ENCODE assay signal across 17 cellular contexts in genomic region chr14:76391981-76392690, GRCh38. TPM values are rescaled to one million over a fixed set of nuclear protein-coding genes. Genes with fewer than 3 reads are reported as not detected.
DNase-seq lines count a peak whose midpoint lies in the region; ATAC-seq and TF ChIP-seq lines count a peak whose summit lies in the region.
"Had no signal": no experiment of that assay in that cellular context is flagged by ENCODE, and none has a peak within 500 bp of the region (broad histone marks: within the 10 kb centered on the region; RNA-seq: fewer than 3 reads in every experiment).

No MANE protein-coding gene starts in this region.

- POLR2A ChIA-PET in HEK293 (lab: Yijun Ruan, JAX): no interaction called here

- no peak for ATAC-seq in GM21447 (IDR thresholded peaks at IDR 0.05; ENCODE audit: unreplicated experiment)

- H3K36me3 ChIP-seq in HEK293 (ENCODE audit: control insufficient read depth in 2 of 2, insufficient read depth in 1 of 2, low read length in 2 of 2): no peaks in the 10 kb centered on the region

- H3K4me1 ChIP-seq in HEK293 (ENCODE audit: control insufficient read depth, insufficient read depth, low read length): no peaks in the 10 kb centered on the region

- no peak for TF ChIP-seq CTCF in HEK293 (tag by site-specific recombination; IDR thresholded peaks at IDR 0.05)
- no peak for TF ChIP-seq CTCF in epithelial cell of esophagus (IDR thresholded peaks at IDR 0.05; ENCODE audit: insufficient read depth, low read depth, low read length, missing control alignments)
- no peak for TF ChIP-seq CTCF in dorsolateral prefrontal cortex (IDR thresholded peaks at IDR 0.05 in 54 of 56, conservative IDR thresholded peaks at IDR 0.05 in 2 of 56; ENCODE audit: low read depth in 1 of 56, partially characterized antibody in 56 of 56)

- intact Hi-C loops in dorsolateral prefrontal cortex (cut with DNase I): no loop called here

- H3K27me3 ChIP-seq in dorsolateral prefrontal cortex: peaks cover 0 to 8% (median 0%) of the 10 kb centered on the region in 45 donors

- H3K27ac ChIP-seq in HEK293 (ENCODE audit: extremely low read depth, low read depth, low read length) (no peak overlapping the region), dorsolateral prefrontal cortex (no peak overlapping the region)

- H3K9me3 ChIP-seq in HEK293 (ENCODE audit: control insufficient read depth, insufficient read depth, low read depth, low read length): no peaks in the 10 kb centered on the region

- H3K4me3 ChIP-seq in HEK293 (ENCODE audit: low read depth, low read length) (no peak overlapping the region), epithelial cell of esophagus (ENCODE audit: low read length) (no peak overlapping the region), dorsolateral prefrontal cortex (no peak overlapping the region)

- CTCF ChIA-PET in HEK293 (lab: Yijun Ruan, JAX): interaction anchor here (0.9 to 9.1 kb wide), 3 partner anchors 39 to 340 kb away, joined by 3 to 103 read pairs (median 3); no protein-coding TSS in a partner anchor

- DNase-seq in NCI-H2227 treated with DMSO at 0.1 percent for 48 hours (lab: John Stamatoyannopoulos, UW) (peak; percentile 25), epithelial cell of esophagus (ENCODE audit: low read depth) (peak; percentile 56), retina (peak; percentile 31), NCI-H82 treated with DMSO at 0.1 percent for 48 hours (lab: John Stamatoyannopoulos, UW; ENCODE audit: unreplicated experiment) (no peak), dorsolateral prefrontal cortex (no peak)
- DNase-seq: CD8-positive, alpha-beta memory T cell; DMS79; H9; NCI-H1417 treated with DMSO at 0.1 percent for 48 hours; NCI-H1930; NCI-H2171 treated with DMSO at 0.1 percent for 48 hours; NCI-H748 treated with DMSO at 0.1 percent for 48 hours; SHP77 treated with DMSO at 0.1 percent for 48 hours had no signal

TF ChIP-seq in HEK293, 187 proteins besides CTCF, POLR2A, EP300 and RAD21:
- TF ChIP-seq ZNF114 (tag by site-specific recombination; IDR thresholded peaks at IDR 0.05) (no peak), KLF7 (tag by site-specific recombination; IDR thresholded peaks at IDR 0.05; ENCODE audit: borderline replicate concordance) (no peak), ZIC2 (tag by site-specific recombination; IDR thresholded peaks at IDR 0.05) (peak; percentile 66)

RNA-seq across cellular contexts. Expression of gene ESRRB, which starts 16.2 kb away (rescaled TPM):
- total RNA-seq in dorsolateral prefrontal cortex: 1 to 10 TPM in 21 of 120 experiments, under 1 TPM in 97, not detected in 2; 0.19 to 2.4 (median 0.69) TPM
- total RNA-seq: CD8-positive, alpha-beta memory T cell; HT-29; M059J had no signal

Comparison
In these comparisons a context has a peak if more than half of its experiments do, and no peak if none do; other contexts are left out.
1. DNase-seq: peak in NCI-H2227 treated with DMSO at 0.1 percent for 48 hours (single experiment), epithelial cell of esophagus (single experiment) and retina (single experiment); none in NCI-H82 treated with DMSO at 0.1 percent for 48 hours (single experiment) and dorsolateral prefrontal cortex (0 of 10).